8 cellular contexts compared by ENCODE assay signal in the genomic region with DNA sequence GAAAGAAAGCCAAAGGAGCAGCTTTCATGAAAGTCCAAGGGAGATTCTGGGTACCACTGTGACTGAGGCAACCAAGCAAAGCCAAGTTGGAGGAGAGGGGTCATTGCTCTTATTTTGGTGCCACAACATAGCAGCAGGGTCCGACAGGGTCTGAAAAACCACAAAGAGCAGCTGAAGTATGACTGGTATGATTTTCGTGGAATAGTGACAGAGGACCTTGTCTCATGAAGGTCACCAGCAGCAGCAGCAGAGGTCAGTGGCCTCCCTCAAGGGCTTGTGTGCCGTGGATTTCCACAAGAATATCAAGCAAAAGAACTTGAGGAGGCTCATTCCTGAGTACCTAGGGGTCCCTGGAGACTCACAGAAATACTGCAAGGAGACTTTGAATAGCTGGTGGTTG.
"Had no signal": no experiment of that assay in that cellular context is flagged by ENCODE, and none has a peak within 500 bp of the region (broad histone marks: within the 10 kb centered on the region; RNA-seq: fewer than 3 reads in every experiment).

No MANE protein-coding gene starts in this region.

- H3K9me3 ChIP-seq: HAP-1 had no signal

- H3K27ac ChIP-seq: GM23248, HL-60 had no signal

- H2AFZ ChIP-seq: GM23248 had no signal

- H3K4me3 ChIP-seq: GM23248, HAP-1 had no signal

- H3K4me3 Mint-ChIP-seq: HFFc6 had no signal

- H3K36me3 ChIP-seq: HAP-1 had no signal

- H3K4me1 ChIP-seq: HAP-1 had no signal

- ATAC-seq: HCT116, HepG2 had no signal

- FAIRE-seq: HepG2 had no signal

- DNase-seq: GOT3, H7 had no signal

- H3K9ac ChIP-seq: GM23248 had no signal

- H3K27ac Mint-ChIP-seq: HFFc6 had no signal
